ENCODE assay signal across 11 cellular contexts in the genomic region with DNA sequence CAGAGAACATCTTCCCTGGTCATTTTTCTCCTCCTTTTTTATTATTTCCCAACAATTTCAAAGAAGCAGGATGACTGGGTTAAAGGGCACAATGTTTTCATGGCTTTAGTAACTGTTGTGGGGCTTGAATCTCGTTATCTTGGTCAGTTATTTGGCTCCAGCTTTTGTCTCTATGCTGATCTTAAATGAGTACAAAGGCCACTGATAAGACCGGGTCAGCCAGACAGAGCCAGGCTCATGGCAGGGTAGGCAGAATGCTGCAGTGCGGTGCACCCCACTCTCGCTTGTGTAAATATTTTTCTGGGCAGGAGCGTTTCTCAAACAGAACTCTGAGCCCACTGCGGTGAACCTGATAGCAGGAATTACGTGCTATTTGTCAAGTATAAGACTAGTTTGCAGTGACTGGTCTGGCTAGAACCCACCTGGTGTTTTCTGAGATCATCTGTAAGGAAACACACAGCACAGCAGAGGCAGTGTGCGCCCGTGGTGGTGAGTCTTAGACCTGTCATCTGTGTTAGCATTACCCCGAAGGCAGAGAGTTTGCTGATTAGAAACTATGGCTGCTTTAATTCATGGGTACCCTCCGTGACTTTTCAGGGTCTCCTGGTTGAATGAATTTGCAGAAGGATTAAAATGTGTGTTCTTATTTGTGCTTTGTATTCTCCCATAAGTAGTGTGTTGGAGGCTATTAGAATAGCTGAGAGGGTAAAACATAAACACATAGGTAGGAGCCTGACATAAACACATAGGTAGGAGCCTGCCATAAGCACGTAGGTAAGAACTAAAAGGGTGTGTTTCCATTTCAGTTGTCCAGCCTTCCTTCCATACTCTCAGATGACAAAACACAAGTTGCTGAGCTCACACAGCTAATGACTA.
A peak's percentile ranks its signal among the peaks of the same experiment; 100 is the strongest.
DNase-seq lines count a peak whose midpoint lies in the region; ATAC-seq and TF ChIP-seq lines count a peak whose summit lies in the region.
"Had no signal": no experiment of that assay in that cellular context is flagged by ENCODE, and none has a peak within 500 bp of the region (broad histone marks: within the 10 kb centered on the region; RNA-seq: fewer than 3 reads in every experiment).

No MANE protein-coding gene starts in this region.

- no peaks in the 10 kb centered on the region for H4K20me1 ChIP-seq in GM23248 (ENCODE audit: insufficient read depth)

- H3K9me2 ChIP-seq in GM23248 (ENCODE audit: insufficient read depth), result no peaks in the 10 kb centered on the region

- ATAC-seq in HG03342 (IDR thresholded peaks at IDR 0.05; ENCODE audit: unreplicated experiment), result no peak
- ATAC-seq in GM18502 (IDR thresholded peaks at IDR 0.05; ENCODE audit: poor library complexity, unreplicated experiment), result no peak
- no peak for ATAC-seq in activated CD4-positive, alpha-beta T cell treated with anti-CD3 and anti-CD28 coated beads for 36 hours
- ATAC-seq: activated CD4-positive, CD25-positive, alpha-beta regulatory T cell treated with anti-CD3 and anti-CD28 coated beads, Interleukin-2, amount 50 U/mL, for 24 hours had no signal

- H3K27me3 ChIP-seq in GM23248 (replicated peaks; ENCODE audit: insufficient read depth), result no peaks in the 10 kb centered on the region
- H3K27me3 ChIP-seq in right atrium auricular region, result no peaks in the 10 kb centered on the region
- H3K27me3 ChIP-seq in prostate gland (replicated peaks; ENCODE audit: insufficient read depth), result no peaks in the 10 kb centered on the region

- no peak overlapping the region for H3K4me3 Mint-ChIP-seq in activated CD4-positive, alpha-beta T cell treated with anti-CD3 and anti-CD28 coated beads for 36 hours
- H3K4me3 Mint-ChIP-seq: CD4-positive, CD25-positive, alpha-beta regulatory T cell had no signal

- in situ Hi-C loops in GM23248 (cut with MboI), result no loop called here

- H3K4me2 ChIP-seq in GM23248 (ENCODE audit: unreplicated experiment), result peak overlapping the region; percentile 93

- peak overlapping the region; percentile 61 for H2AFZ ChIP-seq in GM23248

- H3K27ac ChIP-seq in GM23248, result peak overlapping the region; percentile 96
- peak overlapping the region; percentile 24 to 74 for H3K27ac ChIP-seq in right atrium auricular region
- H3K27ac ChIP-seq in prostate gland, result peak overlapping the region; percentile 64 to 65

- POLR2A ChIA-PET in activated CD4-positive, alpha-beta T cell treated with anti-CD3 and anti-CD28 coated beads for 36 hours (lab: Charles Lee), result no interaction called here

- H3K9ac ChIP-seq in GM23248, result no peak overlapping the region

- no peaks in the 10 kb centered on the region for H3K36me3 Mint-ChIP-seq in activated CD4-positive, alpha-beta T cell treated with anti-CD3 and anti-CD28 coated beads for 36 hours (ENCODE audit: low read depth)

- intact Hi-C loops in prostate gland (cut with DNase I), result loop anchor here (5.0 kb wide), 1 partner anchor 56 kb away; no protein-coding TSS in a partner anchor
- intact Hi-C loops in activated CD4-positive, alpha-beta T cell treated with anti-CD3 and anti-CD28 coated beads for 36 hours (cut with DNase I, micrococcal nuclease), result no loop called here

- TF ChIP-seq POLR2A in prostate gland (IDR thresholded peaks at IDR 0.05), result no peak

- H3F3A ChIP-seq in GM23248 (ENCODE audit: insufficient read depth), result peaks cover 47% of the 10 kb centered on the region

- H3K36me3 ChIP-seq in GM23248 (ENCODE audit: low read depth) (no peaks in the 10 kb centered on the region), right atrium auricular region (no peaks in the 10 kb centered on the region), prostate gland (no peaks in the 10 kb centered on the region)

- TF ChIP-seq CTCF in right atrium auricular region (IDR thresholded peaks at IDR 0.05) (no peak), prostate gland (IDR thresholded peaks at IDR 0.05) (no peak)

- peaks cover 1% of the 10 kb centered on the region; the same call in 1 of the 2 replicates for H3K79me2 ChIP-seq in GM23248 (ENCODE audit: insufficient read depth)

- CTCF ChIA-PET in activated CD4-positive, alpha-beta T cell treated with anti-CD3 and anti-CD28 coated beads for 36 hours (lab: Charles Lee), result interaction anchor here (0.6 to 1.9 kb wide), 3 partner anchors 17 to 120 kb away, joined by 3 to 5 read pairs (median 3); no protein-coding TSS in a partner anchor

- H3K9me3 Mint-ChIP-seq in activated CD4-positive, alpha-beta T cell treated with anti-CD3 and anti-CD28 coated beads for 36 hours (ENCODE audit: low read depth), result no peaks in the 10 kb centered on the region

- DNase-seq in GM23248 (peak; percentile 66), astrocyte of the hippocampus (ENCODE audit: low read depth, low spot score) (peak; percentile 61), right atrium auricular region (ENCODE audit: low spot score) (no peak), prostate gland (ENCODE audit: low spot score) (no peak), hepatic stellate cell (ENCODE audit: low spot score) (no peak)
- DNase-seq in activated CD4-positive, alpha-beta T cell treated with anti-CD3 and anti-CD28 coated beads for 36 hours, result no peak
- DNase-seq: activated naive CD4-positive, alpha-beta T cell treated with Interleukin-2 at 50 U/mL for 16 hours; CD4-positive, CD25-positive, alpha-beta regulatory T cell had no signal

- H3K4me1 ChIP-seq in GM23248 (ENCODE audit: insufficient read depth) (peaks cover 48% of the 10 kb centered on the region), right atrium auricular region (peaks cover 0 to 59% of the 10 kb centered on the region in 2 donors), prostate gland (replicated peaks) (peaks cover 9% of the 10 kb centered on the region)

- H3K4me3 ChIP-seq in GM23248, result 0 out of 2 replicates have a peak overlapping the region, but pooled peaks have one; percentile 71
- H3K4me3 ChIP-seq in right atrium auricular region, result no peak overlapping the region
- H3K4me3 ChIP-seq in prostate gland, result no peak overlapping the region

- no peaks in the 10 kb centered on the region for H3K9me3 ChIP-seq in GM23248 (ENCODE audit: low read depth)
- H3K9me3 ChIP-seq in right atrium auricular region, result no peaks in the 10 kb centered on the region
- H3K9me3 ChIP-seq in prostate gland, result no peaks in the 10 kb centered on the region

- H3K27me3 Mint-ChIP-seq in activated CD4-positive, alpha-beta T cell treated with anti-CD3 and anti-CD28 coated beads for 36 hours, result no peaks in the 10 kb centered on the region

- 76 to 80% methylated on average over 12 of the region's 12 CpGs for WGBS in GM23248 (ENCODE audit: low coverage in 1 of 2, low lambda C conversion rate in 2 of 2, missing lambda C conversion rate in 2 of 2), 2 experiments
- WGBS in prostate gland, result 35% methylated on average over 12 of the region's 12 CpGs

- no peak overlapping the region for H3K27ac Mint-ChIP-seq in activated CD4-positive, alpha-beta T cell treated with anti-CD3 and anti-CD28 coated beads for 36 hours
- H3K27ac Mint-ChIP-seq: CD4-positive, CD25-positive, alpha-beta regulatory T cell had no signal

- no peaks in the 10 kb centered on the region for H3K4me1 Mint-ChIP-seq in activated CD4-positive, alpha-beta T cell treated with anti-CD3 and anti-CD28 coated beads for 36 hours

Comparison
In these comparisons a context has a peak if more than half of its experiments do, and no peak if none do; other contexts are left out.
1. DNase-seq: peak in GM23248 (single experiment) and astrocyte of the hippocampus (single experiment); none in right atrium auricular region (single experiment), prostate gland (single experiment), activated CD4-positive, alpha-beta T cell treated with anti-CD3 and anti-CD28 coated beads for 36 hours (single experiment) and hepatic stellate cell (single experiment).
2. Peak in every context shown above with its lines, with median percentiles within 50 percentile points of each other: H3K27ac ChIP-seq.